In genomic region chr20:62916703-62917476, GRCh38 we compare ENCODE assay signal across 10 cellular contexts. TPM values are rescaled to one million over a fixed set of nuclear protein-coding genes. Genes with fewer than 3 reads are reported as not detected.
DNase-seq lines count a peak whose midpoint lies in the region; ATAC-seq, FAIRE-seq and TF ChIP-seq lines count a peak whose summit lies in the region.
"Had no signal": no experiment of that assay in that cellular context is flagged by ENCODE, and none has a peak within 500 bp of the region (broad histone marks: within the 10 kb centered on the region; RNA-seq: fewer than 3 reads in every experiment).

No MANE protein-coding gene starts in this region.

- ATAC-seq in K562 (no peak), naive B cell (ENCODE audit: low read depth in 2 of 2) (no peak), GM19397 (IDR thresholded peaks at IDR 0.05; ENCODE audit: unreplicated experiment) (no peak)

- no peak for TF ChIP-seq RAD21 in K562 (CRISPR knock-in tag; conservative IDR thresholded peaks at IDR 0.05 in 1 of 2, IDR thresholded peaks at IDR 0.05 in 1 of 2)

- H3K27ac Mint-ChIP-seq in HFFc6 (peak overlapping the region; percentile 20), naive B cell (peak overlapping the region in 1 of 6 donors; percentile 18)

- TF ChIP-seq POLR2A in K562 (conservative IDR thresholded peaks at IDR 0.05): no peak
- no peak for TF ChIP-seq POLR2A in GM12891 (IDR thresholded peaks at IDR 0.05; ENCODE audit: low read depth, low read length)

- no peak for TF ChIP-seq EP300 in K562 (IDR thresholded peaks at IDR 0.05; ENCODE audit: low read length)

- H3K4me3 Mint-ChIP-seq in HFFc6 (no peak overlapping the region), naive B cell (peak overlapping the region in 6 of 8 donors; percentile 15 to 85 (median 52))

- H3K4me1 ChIP-seq in BLaER1 treated with 17β-estradiol and CSF1 and Interleukin-3, amounts not matched to agents 10 nM and 100 nM: peaks cover 71 to 88% (median 78%) of the 10 kb centered on the region in 10 experiments
- peaks cover 20 to 32% of the 10 kb centered on the region in 2 experiments; a peak in 3 of 5 replicates for H3K4me1 ChIP-seq in K562 (replicated peaks in 1 of 2; ENCODE audit: control insufficient read depth in 2 of 2, insufficient read depth in 2 of 2, low read length in 2 of 2)

- FAIRE-seq in K562 (lab: Jason Lieb, UNC) (no peak), GM12891 (lab: Jason Lieb, UNC) (no peak)

- TF ChIP-seq CTCF in HFFc6 (IDR thresholded peaks at IDR 0.05): no peak
- no peak for TF ChIP-seq CTCF in K562 (IDR thresholded peaks at IDR 0.05 in 2 of 3, conservative IDR thresholded peaks at IDR 0.05 in 1 of 3; ENCODE audit: insufficient read depth in 2 of 3, low read depth in 1 of 3, low read length in 3 of 3)

- H3K9me3 ChIP-seq in BLaER1 treated with 17β-estradiol and CSF1 and Interleukin-3, amounts not matched to agents 10 nM and 100 nM (replicated peaks in 1 of 11): no peaks in the 10 kb centered on the region
- no peaks in the 10 kb centered on the region for H3K9me3 ChIP-seq in K562 (replicated peaks; ENCODE audit: control insufficient read depth, insufficient read depth, low read depth, low read length)

- DNase-seq in HFFc6 (no peak), K562 (ENCODE audit: extremely low read depth in 1 of 4, low spot score in 3 of 4) (no peak), naive B cell (no peak), GM12891 (ENCODE audit: insufficient read length, low spot score) (no peak), superior temporal gyrus (ENCODE audit: extremely low spot score) (no peak), 8988T (no peak)
- DNase-seq: activated CD4-positive, alpha-beta T cell treated with anti-CD3 and anti-CD28 coated beads for 4 hours; NCI-H2081 treated with DMSO at 0.1 percent for 48 hours had no signal

- intact Hi-C loops in K562 (cut with micrococcal nuclease): no loop called here

- no peaks in the 10 kb centered on the region for H3K27me3 ChIP-seq in BLaER1 treated with 17β-estradiol and CSF1 and Interleukin-3, amounts not matched to agents 10 nM and 100 nM
- no peaks in the 10 kb centered on the region for H3K27me3 ChIP-seq in K562 (ENCODE audit: control insufficient read depth in 2 of 2, insufficient read depth in 2 of 2, low read length in 2 of 2)

- H3K9me3 Mint-ChIP-seq in HFFc6: no peaks in the 10 kb centered on the region
- no peaks in the 10 kb centered on the region for H3K9me3 Mint-ChIP-seq in naive B cell

- H3K27ac ChIP-seq in BLaER1 treated with 17β-estradiol and CSF1 and Interleukin-3, amounts not matched to agents 10 nM and 100 nM: no peak overlapping the region
- H3K27ac ChIP-seq in K562 (ENCODE audit: extremely low read depth, low read depth, low read length): no peak overlapping the region

- no peaks in the 10 kb centered on the region; the same call in 1 of the 2 replicates for H3K36me3 Mint-ChIP-seq in HFFc6 (ENCODE audit: low read depth)
- peaks cover 0 to 5% of the 10 kb centered on the region in 2 donors for H3K36me3 Mint-ChIP-seq in naive B cell

- in situ Hi-C loops in K562 (cut with MboI): no loop called here

- CTCF ChIA-PET in K562 (lab: Yijun Ruan, JAX; ENCODE audit: low intra/inter-chr PET ratio): no interaction called here

- 54% methylated on average over 10 of the region's 10 CpGs for WGBS in K562 (ENCODE audit: insufficient coverage, low coverage, missing lambda C conversion rate)

- peak overlapping the region; percentile 70 to 85 (median 79) for H3K4me2 ChIP-seq in BLaER1 treated with 17β-estradiol and CSF1 and Interleukin-3, amounts not matched to agents 10 nM and 100 nM
- peak overlapping the region; percentile 23; the same call in 1 of the 2 replicates for H3K4me2 ChIP-seq in K562 (ENCODE audit: insufficient read depth, low read length)

- peaks cover 24 to 37% (median 26%) of the 10 kb centered on the region in 11 experiments for H3K36me3 ChIP-seq in BLaER1 treated with 17β-estradiol and CSF1 and Interleukin-3, amounts not matched to agents 10 nM and 100 nM
- peaks cover 32% of the 10 kb centered on the region for H3K36me3 ChIP-seq in K562 (ENCODE audit: control insufficient read depth, insufficient read depth, low read length)

- H4K20me1 ChIP-seq in BLaER1 treated with 17β-estradiol and CSF1 and Interleukin-3, amounts not matched to agents 10 nM and 100 nM: peaks cover 98 to 100% (median 100%) of the 10 kb centered on the region in 11 experiments
- H4K20me1 ChIP-seq in K562 (replicated peaks; ENCODE audit: control insufficient read depth, insufficient read depth, low read length): peaks cover 64% of the 10 kb centered on the region

- 0 out of 22 replicates have a peak overlapping the region, but pooled peaks of 2 of the 11 experiments have one; percentile 2 to 6 for H3K9ac ChIP-seq in BLaER1 treated with 17β-estradiol and CSF1 and Interleukin-3, amounts not matched to agents 10 nM and 100 nM
- no peak overlapping the region; a peak in 1 of 4 replicates for H3K9ac ChIP-seq in K562 (ENCODE audit: insufficient read depth in 1 of 2, low read depth in 2 of 2, low read length in 2 of 2)

- peaks cover 12% of the 10 kb centered on the region for H3K9me1 ChIP-seq in K562 (ENCODE audit: control insufficient read depth, insufficient read depth, low read length)

- POLR2A ChIA-PET in K562 (lab: Yijun Ruan, JAX): interaction anchor here (0.9 to 6.5 kb wide), 8 partner anchors 8 to 42 kb away, joined by 3 to 45 read pairs (median 4); partner anchors contain the start of genes DIDO1 and GID8

- peaks cover 99% of the 10 kb centered on the region for H3K79me2 ChIP-seq in K562 (ENCODE audit: control insufficient read depth, insufficient read depth, low read length)

- H3K27me3 Mint-ChIP-seq in HFFc6 (ENCODE audit: insufficient read depth) (peaks cover 1% of the 10 kb centered on the region), naive B cell (no peaks in the 10 kb centered on the region)

- H3K4me1 Mint-ChIP-seq in HFFc6 (ENCODE audit: low read depth): peaks cover 64% of the 10 kb centered on the region
- peaks cover 50 to 70% (median 69%) of the 10 kb centered on the region in 3 donors for H3K4me1 Mint-ChIP-seq in naive B cell

- H2AFZ ChIP-seq in K562 (ENCODE audit: low read depth, low read length): no peak overlapping the region

- TSS peak; percentile 5 for BruUV-seq in K562 (replicated peaks; lab: Mats Ljungman, UMichigan)

- H3K4me3 ChIP-seq in BLaER1 treated with 17β-estradiol and CSF1 and Interleukin-3, amounts not matched to agents 10 nM and 100 nM: no peak overlapping the region
- H3K4me3 ChIP-seq in K562: no peak overlapping the region

RNA-seq across cellular contexts. Expression of gene DIDO1, which starts 9.4 kb away (rescaled TPM):
- total RNA-seq in HFFc6 (2021; fragmentation: NEBNext Ultra II Directional; extraction: Animal tissue kit (Norgen Biotek cat#: 25700)): 10 to 100 TPM; 31.9 to 36.1 (median 34.8) TPM
- 117 and 149 TPM in 2 replicates for total RNA-seq in K562 (2011; cell fraction: chromatin; rRNA removed; ENCODE audit: low replicate concordance)
- total RNA-seq in K562 (2011; cell fraction: nucleolus; rRNA removed): 70.2 and 72.0 TPM in 2 replicates
- total RNA-seq in K562 (2011; cell fraction: nucleoplasm; rRNA removed): 82.5 and 92.1 TPM in 2 replicates
- total RNA-seq in K562 (2014; rRNA removed) (31.2 and 36.7 TPM in 2 replicates), K562 (2014; rRNA removed; fragmentation: Illumina TruSeq; extraction: Trizol) (22.2 and 23.4 TPM in 2 replicates), K562 (2015; rRNA removed; fragmentation: Illumina TruSeq; extraction: Trizol) (26.8 and 27.1 TPM in 2 replicates), K562 (2021) (38.2 and 43.6 TPM in 2 replicates)
- polyA plus RNA-seq in K562 (2011; rRNA removed) (40.5 and 50.2 TPM in 2 replicates), K562 (2014; fragmentation: Illumina TruSeq; extraction: Trizol) (37.4 and 37.9 TPM in 2 replicates), K562 (2014; fragmentation: Nextera tagmentation; extraction: Ambion mirVana) (1 to 10 TPM; 4.4 to 4.8 TPM), K562 (2014; rRNA removed) (44.3 and 46.8 TPM in 2 replicates), naive B cell (ENCODE audit: low read depth in 6 of 6) (10 to 100 TPM; 24.3 to 39.9 (median 28.3) TPM)
- 31.2 and 58.5 TPM in 2 replicates for polyA plus RNA-seq in K562 (2011; cell fraction: cytosol; rRNA removed)
- polyA plus RNA-seq in K562 (2011; cell fraction: nucleus; rRNA removed): 256 and 286 TPM in 2 replicates
- 23.7 and 36.2 TPM in 2 replicates for polyA plus RNA-seq in K562 (2012)
- polyA minus RNA-seq in K562 (2011; rRNA and poly(A)+ RNA removed): 32.2 and 34.2 TPM in 2 replicates
- 13.9 and 15.7 TPM in 2 replicates for polyA minus RNA-seq in K562 (2011; cell fraction: cytosol; rRNA and poly(A)+ RNA removed)
- polyA minus RNA-seq in K562 (2011; cell fraction: nucleus; rRNA and poly(A)+ RNA removed): 35.7 and 49.3 TPM in 2 replicates
- polyA plus RNA-seq in GM12891 (2012; ENCODE audit: low read depth, missing spikeins): 29.5 TPM

RNA-seq across cellular contexts. Expression of gene GID8, which starts 21.1 kb away (rescaled TPM):
- 10 to 100 TPM; 19.1 to 26.9 (median 22.6) TPM for total RNA-seq in HFFc6 (2021; fragmentation: NEBNext Ultra II Directional; extraction: Animal tissue kit (Norgen Biotek cat#: 25700))
- 26.6 and 28.0 TPM in 2 replicates for total RNA-seq in K562 (2011; cell fraction: chromatin; rRNA removed; ENCODE audit: low replicate concordance)
- total RNA-seq in K562 (2011; cell fraction: nucleolus; rRNA removed): 15.2 and 19.5 TPM in 2 replicates
- 23.8 and 32.1 TPM in 2 replicates for total RNA-seq in K562 (2011; cell fraction: nucleoplasm; rRNA removed)
- total RNA-seq in K562 (2014; rRNA removed) (22.2 and 26.0 TPM in 2 replicates), K562 (2014; rRNA removed; fragmentation: Illumina TruSeq; extraction: Trizol) (21.8 and 23.4 TPM in 2 replicates), K562 (2015; rRNA removed; fragmentation: Illumina TruSeq; extraction: Trizol) (22.4 and 23.0 TPM in 2 replicates), K562 (2021) (29.0 and 31.6 TPM in 2 replicates)
- polyA plus RNA-seq in K562 (2011; rRNA removed) (24.6 and 26.3 TPM in 2 replicates), K562 (2014; fragmentation: Illumina TruSeq; extraction: Trizol) (22.2 TPM in 2 replicates), K562 (2014; fragmentation: Nextera tagmentation; extraction: Ambion mirVana) (10 to 100 TPM in 1 of 2 experiments, 1 to 10 TPM in 1; 7.5 to 12.9 TPM), K562 (2014; rRNA removed) (24.9 and 25.7 TPM in 2 replicates), naive B cell (ENCODE audit: low read depth in 6 of 6) (10 to 100 TPM; 15.7 to 19.7 (median 17.8) TPM)
- polyA plus RNA-seq in K562 (2011; cell fraction: cytosol; rRNA removed): 20.8 and 25.4 TPM in 2 replicates
- polyA plus RNA-seq in K562 (2011; cell fraction: nucleus; rRNA removed): 19.8 and 21.7 TPM in 2 replicates
- 21.3 and 23.2 TPM in 2 replicates for polyA plus RNA-seq in K562 (2012)
- 31.4 and 32.6 TPM in 2 replicates for polyA minus RNA-seq in K562 (2011; rRNA and poly(A)+ RNA removed)
- 15.6 and 17.0 TPM in 2 replicates for polyA minus RNA-seq in K562 (2011; cell fraction: cytosol; rRNA and poly(A)+ RNA removed)
- polyA minus RNA-seq in K562 (2011; cell fraction: nucleus; rRNA and poly(A)+ RNA removed): 6.1 and 10.0 TPM in 2 replicates
- 23.0 TPM for polyA plus RNA-seq in GM12891 (2012; ENCODE audit: low read depth, missing spikeins)

RNA-seq across cellular contexts. Expression of gene SLC17A9, which starts 35.6 kb away (rescaled TPM):
- total RNA-seq in HFFc6 (2021; fragmentation: NEBNext Ultra II Directional; extraction: Animal tissue kit (Norgen Biotek cat#: 25700)): 10 to 100 TPM; 32.8 to 47.0 (median 35.7) TPM
- not detected in 2 replicates for total RNA-seq in K562 (2011; cell fraction: chromatin; rRNA removed; ENCODE audit: low replicate concordance)
- total RNA-seq in K562 (2011; cell fraction: nucleolus; rRNA removed): 0.13 TPM in 1 of 2 replicates, not detected in the other
- total RNA-seq in K562 (2011; cell fraction: nucleoplasm; rRNA removed): 0.15 TPM in 1 of 2 replicates, not detected in the other
- total RNA-seq in K562 (2014; rRNA removed) (not detected in 2 replicates), K562 (2014; rRNA removed; fragmentation: Illumina TruSeq; extraction: Trizol) (not detected in 2 replicates), K562 (2015; rRNA removed; fragmentation: Illumina TruSeq; extraction: Trizol) (not detected in 2 replicates), K562 (2021) (0.27 and 0.31 TPM in 2 replicates)
- polyA plus RNA-seq in K562 (2011; rRNA removed) (not detected in 2 replicates), K562 (2014; fragmentation: Illumina TruSeq; extraction: Trizol) (not detected in 2 replicates), K562 (2014; fragmentation: Nextera tagmentation; extraction: Ambion mirVana) (not detected), K562 (2014; rRNA removed) (0.04 and 0.05 TPM in 2 replicates), naive B cell (ENCODE audit: low read depth in 6 of 6) (1 to 10 TPM; 3.1 to 10.0 (median 5.1) TPM)
- 0.03 TPM in 1 of 2 replicates, not detected in the other for polyA plus RNA-seq in K562 (2011; cell fraction: cytosol; rRNA removed)
- polyA plus RNA-seq in K562 (2011; cell fraction: nucleus; rRNA removed): 0.06 and 0.10 TPM in 2 replicates
- polyA plus RNA-seq in K562 (2012): 0.03 TPM in 1 of 2 replicates, not detected in the other
- not detected in 2 replicates for polyA minus RNA-seq in K562 (2011; rRNA and poly(A)+ RNA removed)
- polyA minus RNA-seq in K562 (2011; cell fraction: cytosol; rRNA and poly(A)+ RNA removed): not detected in 2 replicates
- not detected in 2 replicates for polyA minus RNA-seq in K562 (2011; cell fraction: nucleus; rRNA and poly(A)+ RNA removed)
- polyA plus RNA-seq in GM12891 (2012; ENCODE audit: low read depth, missing spikeins): 33.7 TPM

RNA-seq across cellular contexts. Expression of gene TCFL5, which starts 55.3 kb away (rescaled TPM):
- total RNA-seq in HFFc6 (2021; fragmentation: NEBNext Ultra II Directional; extraction: Animal tissue kit (Norgen Biotek cat#: 25700)): 10 to 100 TPM; 19.9 to 25.2 (median 21.1) TPM
- total RNA-seq in K562 (2011; cell fraction: chromatin; rRNA removed; ENCODE audit: low replicate concordance): 13.1 and 14.9 TPM in 2 replicates
- total RNA-seq in K562 (2011; cell fraction: nucleolus; rRNA removed): 7.5 and 9.5 TPM in 2 replicates
- total RNA-seq in K562 (2011; cell fraction: nucleoplasm; rRNA removed): 8.6 and 8.8 TPM in 2 replicates
- total RNA-seq in K562 (2014; rRNA removed): 11.1 and 11.2 TPM in 2 replicates
- total RNA-seq in K562 (2014; rRNA removed; fragmentation: Illumina TruSeq; extraction: Trizol): 7.4 and 7.9 TPM in 2 replicates
- total RNA-seq in K562 (2015; rRNA removed; fragmentation: Illumina TruSeq; extraction: Trizol): 9.2 and 10.2 TPM in 2 replicates
- total RNA-seq in K562 (2021): 11.1 and 12.6 TPM in 2 replicates
- polyA plus RNA-seq in K562 (2011; rRNA removed): 8.5 and 12.2 TPM in 2 replicates
- 4.3 and 4.4 TPM in 2 replicates for polyA plus RNA-seq in K562 (2011; cell fraction: cytosol; rRNA removed)
- 8.0 and 8.3 TPM in 2 replicates for polyA plus RNA-seq in K562 (2011; cell fraction: nucleus; rRNA removed)
- polyA plus RNA-seq in K562 (2012): 6.7 and 8.1 TPM in 2 replicates
- polyA plus RNA-seq in K562 (2014; fragmentation: Illumina TruSeq; extraction: Trizol): 5.9 and 7.9 TPM in 2 replicates
- 1 to 10 TPM in 1 of 2 experiments, under 1 TPM in 1; 1.00 to 1.1 TPM for polyA plus RNA-seq in K562 (2014; fragmentation: Nextera tagmentation; extraction: Ambion mirVana)
- polyA plus RNA-seq in K562 (2014; rRNA removed): 9.1 and 10.5 TPM in 2 replicates
- 6.6 and 6.8 TPM in 2 replicates for polyA minus RNA-seq in K562 (2011; rRNA and poly(A)+ RNA removed)
- 3.8 and 6.5 TPM in 2 replicates for polyA minus RNA-seq in K562 (2011; cell fraction: cytosol; rRNA and poly(A)+ RNA removed)
- polyA minus RNA-seq in K562 (2011; cell fraction: nucleus; rRNA and poly(A)+ RNA removed): 1.9 and 3.9 TPM in 2 replicates
- polyA plus RNA-seq in naive B cell (ENCODE audit: low read depth in 6 of 6): 1 to 10 TPM in 5 of 6 donors, under 1 TPM in 1; 0.51 to 2.0 (median 1.2) TPM
- polyA plus RNA-seq in GM12891 (2012; ENCODE audit: low read depth, missing spikeins): 9.5 TPM

Comparison
In these comparisons a context has a peak if more than half of its experiments do, and no peak if none do; other contexts are left out.
1. RNA of gene SLC17A9, which starts 35.6 kb away (total RNA-seq): 32.8 to 47.0 TPM in HFFc6; 0.13 to 0.31 TPM in K562; every median in the first group is over 10 times any median in the second.